In genomic region chr6:170233304-170234205, GRCh38 we compare ENCODE assay signal across 20 cellular contexts. TPM values are rescaled to one million over a fixed set of nuclear protein-coding genes. Genes with fewer than 3 reads are reported as not detected.
DNase-seq lines count a peak whose midpoint lies in the region; ATAC-seq and TF ChIP-seq lines count a peak whose summit lies in the region.
"Had no signal": no experiment of that assay in that cellular context is flagged by ENCODE, and none has a peak within 500 bp of the region (broad histone marks: within the 10 kb centered on the region; RNA-seq: fewer than 3 reads in every experiment).

No MANE protein-coding gene starts in this region.

- H3K36me3 Mint-ChIP-seq in MCF 10A (ENCODE audit: insufficient read depth, unreplicated experiment): no peaks in the 10 kb centered on the region
- H3K36me3 Mint-ChIP-seq in stimulated activated effector memory CD8-positive, alpha-beta T cell treated with anti-CD3 and anti-CD28 coated beads, Interleukin-12 subunit alpha, Interleukin-12 subunit beta, amount 100 ng/mL, for 72 hours: no peaks in the 10 kb centered on the region
- H3K36me3 Mint-ChIP-seq: activated CD4-positive, alpha-beta memory T cell treated with anti-CD3 and anti-CD28 coated beads for 36 hours; activated naive CD4-positive, alpha-beta T cell treated with anti-CD3 and anti-CD28 coated beads, Interleukin-2, amount 10 ng/mL, durations not matched to agents 7 days and 5 days; IgD-negative memory B cell; WTC11 had no signal

- BruUV-seq in MCF 10A (replicated peaks; lab: Mats Ljungman, UMichigan): no TSS peak

- H3K36me3 ChIP-seq in heart right ventricle (no peaks in the 10 kb centered on the region), RWPE2 (ENCODE audit: low read depth) (no peaks in the 10 kb centered on the region)
- H3K36me3 ChIP-seq: ascending aorta, colonic mucosa, stomach had no signal

- CTCF ChIA-PET in MCF 10A (lab: Yijun Ruan, JAX): interaction anchor here (0.7 to 1.4 kb wide), 2 partner anchors 8 to 265 kb away, joined by 4 read pairs; no protein-coding TSS in a partner anchor

- no peaks in the 10 kb centered on the region for H3K9me3 Mint-ChIP-seq in MCF 10A (ENCODE audit: unreplicated experiment)
- no peaks in the 10 kb centered on the region for H3K9me3 Mint-ChIP-seq in stimulated activated effector memory CD8-positive, alpha-beta T cell treated with anti-CD3 and anti-CD28 coated beads, Interleukin-12 subunit alpha, Interleukin-12 subunit beta, amount 100 ng/mL, for 72 hours
- H3K9me3 Mint-ChIP-seq: activated CD4-positive, alpha-beta memory T cell treated with anti-CD3 and anti-CD28 coated beads for 36 hours; activated naive CD4-positive, alpha-beta T cell treated with anti-CD3 and anti-CD28 coated beads, Interleukin-2, amount 10 ng/mL, durations not matched to agents 7 days and 5 days; WTC11 had no signal

- H3K27me3 ChIP-seq in heart right ventricle (peaks cover 0 to under 1% (median 0%) of the 10 kb centered on the region in 7 donors), RWPE2 (ENCODE audit: insufficient read depth, poor library complexity, severe bottlenecking) (no peaks in the 10 kb centered on the region)
- H3K27me3 ChIP-seq: ascending aorta, colonic mucosa, hepatocyte had no signal

- no peak for ATAC-seq in heart right ventricle
- no peak for ATAC-seq in RWPE2 (ENCODE audit: low read depth)
- ATAC-seq in GM21390 (IDR thresholded peaks at IDR 0.05; ENCODE audit: unreplicated experiment): no peak
- no peak for ATAC-seq in stimulated activated effector memory CD8-positive, alpha-beta T cell treated with anti-CD3 and anti-CD28 coated beads, Interleukin-12 subunit alpha, Interleukin-12 subunit beta, amount 100 ng/mL, for 72 hours
- ATAC-seq: A549, WTC11 had no signal

- DNase-seq in cardiac septum (ENCODE audit: low spot score): peak; percentile 64
- DNase-seq in heart right ventricle: no peak
- peak; percentile 21 for DNase-seq in RWPE2 (ENCODE audit: low spot score)
- DNase-seq in globus pallidus (ENCODE audit: low spot score): peak; percentile 65
- peak; percentile 44 for DNase-seq in superior temporal gyrus (ENCODE audit: extremely low spot score)
- DNase-seq in MCF 10A (ENCODE audit: unreplicated experiment): no peak
- DNase-seq in stimulated activated effector memory CD8-positive, alpha-beta T cell treated with anti-CD3 and anti-CD28 coated beads, Interleukin-12 subunit alpha, Interleukin-12 subunit beta, amount 100 ng/mL, for 72 hours (ENCODE audit: low spot score in 2 of 2): no peak
- DNase-seq: activated CD4-positive, alpha-beta memory T cell treated with anti-CD3 and anti-CD28 coated beads for 36 hours; activated naive CD4-positive, alpha-beta T cell treated with anti-CD3 and anti-CD28 coated beads, Interleukin-2, amount 10 ng/mL, durations not matched to agents 7 days and 5 days; activated T-cell treated with anti-CD3 and anti-CD28 coated beads for 4 hours; colonic mucosa; NCI-H2081; NCI-H524 treated with DMSO at 0.1 percent for 48 hours; stomach had no signal

- H3K4me1 ChIP-seq in heart right ventricle (peaks cover 0 to 13% (median 5%) of the 10 kb centered on the region in 9 donors), RWPE2 (ENCODE audit: insufficient read depth, poor library complexity, severe bottlenecking) (peaks cover 18% of the 10 kb centered on the region)
- H3K4me1 ChIP-seq: A549, ascending aorta, colonic mucosa had no signal

- POLR2A ChIA-PET in MCF 10A (lab: Yijun Ruan, JAX): no interaction called here

- H3K27ac ChIP-seq in heart right ventricle (no peak overlapping the region), RWPE2 (ENCODE audit: poor library complexity, severe bottlenecking) (no peak overlapping the region)
- H3K27ac ChIP-seq: A549, ascending aorta, colonic mucosa, hepatocyte, stomach had no signal

- no peak overlapping the region for H3K27ac Mint-ChIP-seq in MCF 10A (ENCODE audit: low read depth, unreplicated experiment)
- no peak overlapping the region for H3K27ac Mint-ChIP-seq in stimulated activated effector memory CD8-positive, alpha-beta T cell treated with anti-CD3 and anti-CD28 coated beads, Interleukin-12 subunit alpha, Interleukin-12 subunit beta, amount 100 ng/mL, for 72 hours
- H3K27ac Mint-ChIP-seq: activated CD4-positive, alpha-beta memory T cell treated with anti-CD3 and anti-CD28 coated beads for 36 hours; activated naive CD4-positive, alpha-beta T cell treated with anti-CD3 and anti-CD28 coated beads, Interleukin-2, amount 10 ng/mL, durations not matched to agents 7 days and 5 days; IgD-negative memory B cell; WTC11 had no signal

- intact Hi-C loops in cardiac septum (cut with DNase I) (no loop called here), heart right ventricle (cut with DNase I) (no loop called here), MCF 10A (cut with micrococcal nuclease) (no loop called here)

- 95 to 97% methylated on average over 13 of the region's 13 CpGs for WGBS in heart right ventricle, 2 donors

- no peak overlapping the region for H3K4me3 Mint-ChIP-seq in MCF 10A (ENCODE audit: unreplicated experiment)
- no peak overlapping the region for H3K4me3 Mint-ChIP-seq in stimulated activated effector memory CD8-positive, alpha-beta T cell treated with anti-CD3 and anti-CD28 coated beads, Interleukin-12 subunit alpha, Interleukin-12 subunit beta, amount 100 ng/mL, for 72 hours
- H3K4me3 Mint-ChIP-seq: activated CD4-positive, alpha-beta memory T cell treated with anti-CD3 and anti-CD28 coated beads for 36 hours; activated naive CD4-positive, alpha-beta T cell treated with anti-CD3 and anti-CD28 coated beads, Interleukin-2, amount 10 ng/mL, durations not matched to agents 7 days and 5 days; IgD-negative memory B cell; WTC11 had no signal

- TF ChIP-seq CTCF in heart right ventricle (IDR thresholded peaks at IDR 0.05) (no peak), RWPE2 (IDR thresholded peaks at IDR 0.05; ENCODE audit: poor library complexity, severe bottlenecking) (no peak), MCF 10A (IDR thresholded peaks at IDR 0.05; ENCODE audit: unreplicated experiment) (no peak)

- H3K4me3 ChIP-seq in heart right ventricle (no peak overlapping the region), RWPE2 (ENCODE audit: severe bottlenecking) (no peak overlapping the region)
- H3K4me3 ChIP-seq: A549, ascending aorta, colonic mucosa, hepatocyte, stomach had no signal

- no peaks in the 10 kb centered on the region for H3K27me3 Mint-ChIP-seq in MCF 10A (ENCODE audit: insufficient read depth, unreplicated experiment)

- H3K4me1 Mint-ChIP-seq in MCF 10A (ENCODE audit: insufficient read depth, unreplicated experiment): peaks cover 8% of the 10 kb centered on the region
- H3K4me1 Mint-ChIP-seq in stimulated activated effector memory CD8-positive, alpha-beta T cell treated with anti-CD3 and anti-CD28 coated beads, Interleukin-12 subunit alpha, Interleukin-12 subunit beta, amount 100 ng/mL, for 72 hours: no peaks in the 10 kb centered on the region
- H3K4me1 Mint-ChIP-seq: activated naive CD4-positive, alpha-beta T cell treated with anti-CD3 and anti-CD28 coated beads, Interleukin-2, amount 10 ng/mL, durations not matched to agents 7 days and 5 days; IgD-negative memory B cell had no signal

- H3K9me3 ChIP-seq in heart right ventricle (no peaks in the 10 kb centered on the region), RWPE2 (ENCODE audit: severe bottlenecking) (no peaks in the 10 kb centered on the region)
- H3K9me3 ChIP-seq: A549, ascending aorta, colonic mucosa, stomach had no signal

RNA-seq across cellular contexts. Expression of gene DLL1, which starts 57.3 kb away (rescaled TPM):
- total RNA-seq in cardiac septum: 6.4 TPM
- total RNA-seq in heart right ventricle: 10 to 100 TPM in 4 of 10 donors, 1 to 10 TPM in 6; 5.4 to 22.0 (median 8.7) TPM
- 10 to 100 TPM in 1 of 2 donors, 1 to 10 TPM in 1; 2.6 to 27.2 TPM for polyA plus RNA-seq in heart right ventricle
- total RNA-seq in MCF 10A (2022): 0.96 and 1.4 TPM in 2 replicates

Comparison
In these comparisons a context has a peak if more than half of its experiments do, and no peak if none do; other contexts are left out.
1. DNase-seq: peak in cardiac septum (single experiment), RWPE2 (single experiment), globus pallidus (single experiment) and superior temporal gyrus (single experiment); none in heart right ventricle (0 of 2), MCF 10A (single experiment) and stimulated activated effector memory CD8-positive, alpha-beta T cell treated with anti-CD3 and anti-CD28 coated beads, Interleukin-12 subunit alpha, Interleukin-12 subunit beta, amount 100 ng/mL, for 72 hours (0 of 2).